ENCODE assay signal across 8 cellular contexts in genomic region chr17:28645576-28645939, GRCh38. TPM values are rescaled to one million over a fixed set of nuclear protein-coding genes. Genes with fewer than 3 reads are reported as not detected.
A peak's percentile ranks its signal among the peaks of the same experiment; 100 is the strongest.
DNase-seq lines count a peak whose midpoint lies in the region; ATAC-seq and TF ChIP-seq lines count a peak whose summit lies in the region.

No MANE protein-coding gene starts in this region.

- H3K36me3 Mint-ChIP-seq in activated naive CD8-positive, alpha-beta T cell treated with anti-CD3 and anti-CD28 coated beads, Interleukin-2, amount 10 ng/mL, durations not matched to agents 7 days and 5 days = peaks cover 11% of the 10 kb centered on the region

- no peaks in the 10 kb centered on the region for H3K9me3 Mint-ChIP-seq in activated naive CD8-positive, alpha-beta T cell treated with anti-CD3 and anti-CD28 coated beads, Interleukin-2, amount 10 ng/mL, durations not matched to agents 7 days and 5 days

- H3K27me3 Mint-ChIP-seq in activated naive CD8-positive, alpha-beta T cell treated with anti-CD3 and anti-CD28 coated beads, Interleukin-2, amount 10 ng/mL, durations not matched to agents 7 days and 5 days = no peaks in the 10 kb centered on the region

- H3K4me1 ChIP-seq in left lung (peaks cover 29 to 46% of the 10 kb centered on the region in 2 donors), thoracic aorta (ENCODE audit: control insufficient read depth in 1 of 2, low read depth in 2 of 2) (peaks cover 13 to 40% of the 10 kb centered on the region in 2 donors)

- H3K36me3 ChIP-seq in left lung (peaks cover 3 to 54% of the 10 kb centered on the region in 2 donors), thoracic aorta (peaks cover 20% of the 10 kb centered on the region)

- H3K27me3 ChIP-seq in left lung (no peaks in the 10 kb centered on the region), thoracic aorta (replicated peaks; ENCODE audit: insufficient read depth) (no peaks in the 10 kb centered on the region)

- H3K27ac ChIP-seq in left lung = peak overlapping the region; percentile 92
- peak overlapping the region; percentile 75 to 84 for H3K27ac ChIP-seq in thoracic aorta

- TF ChIP-seq CTCF in left lung (IDR thresholded peaks at IDR 0.05) (no peak), thoracic aorta (IDR thresholded peaks at IDR 0.05) (no peak)

- intact Hi-C loops in left lung (cut with DNase I) = no loop called here

- no peaks in the 10 kb centered on the region for H3K9me3 ChIP-seq in left lung
- H3K9me3 ChIP-seq in thoracic aorta = no peaks in the 10 kb centered on the region

- peak; percentile 59 for DNase-seq in activated CD8-positive, alpha-beta memory T cell treated with anti-CD3 and anti-CD28 coated beads for 24 hours
- DNase-seq in activated CD8-positive, alpha-beta memory T cell treated with anti-CD3 and anti-CD28 coated beads, Interleukin-2, amount 50 U/mL, for 4 hours = no peak
- no peak for DNase-seq in activated naive CD8-positive, alpha-beta T cell treated with anti-CD3 and anti-CD28 coated beads, Interleukin-2, amount 10 ng/mL, durations not matched to agents 7 days and 5 days
- DNase-seq in left lung (no peak), thoracic aorta (ENCODE audit: low spot score) (no peak), NCI-H1092 treated with DMSO at 0.1 percent for 48 hours (lab: John Stamatoyannopoulos, UW) (no peak), NAMALWA (ENCODE audit: low spot score) (no peak)

- peaks cover 29% of the 10 kb centered on the region for H3K4me1 Mint-ChIP-seq in activated naive CD8-positive, alpha-beta T cell treated with anti-CD3 and anti-CD28 coated beads, Interleukin-2, amount 10 ng/mL, durations not matched to agents 7 days and 5 days

- no peak for ATAC-seq in activated naive CD8-positive, alpha-beta T cell treated with anti-CD3 and anti-CD28 coated beads, Interleukin-2, amount 10 ng/mL, durations not matched to agents 7 days and 5 days (ENCODE audit: low read depth)
- ATAC-seq in left lung (no peak), thoracic aorta (ENCODE audit: insufficient number of reproducible peaks, low FRiP score, low read depth) (no peak), HG03571 (IDR thresholded peaks at IDR 0.05; ENCODE audit: unreplicated experiment) (no peak)

- H3K4me3 Mint-ChIP-seq in activated naive CD8-positive, alpha-beta T cell treated with anti-CD3 and anti-CD28 coated beads, Interleukin-2, amount 10 ng/mL, durations not matched to agents 7 days and 5 days = peak overlapping the region; percentile 97

- POLR2A ChIA-PET in activated naive CD8-positive, alpha-beta T cell treated with anti-CD3 and anti-CD28 coated beads, Interleukin-2, amount 10 ng/mL, durations not matched to agents 7 days and 5 days (lab: Charles Lee) = interaction anchor here (0.5 to 6.6 kb wide), 16 partner anchors 9 to 306 kb away, joined by 3 to 74 read pairs (median 6); partner anchors contain the start of genes ALDOC, PHF12, PIGS and PROCA1

- peak overlapping the region; percentile 91 for H3K27ac Mint-ChIP-seq in activated naive CD8-positive, alpha-beta T cell treated with anti-CD3 and anti-CD28 coated beads, Interleukin-2, amount 10 ng/mL, durations not matched to agents 7 days and 5 days

- H3K4me3 ChIP-seq in left lung = peak overlapping the region; percentile 86 to 97
- H3K4me3 ChIP-seq in thoracic aorta = peak overlapping the region; percentile 96

RNA-seq across cellular contexts. Expression of gene BLTP2, which starts 0.6 kb away (rescaled TPM):
- total RNA-seq in activated naive CD8-positive, alpha-beta T cell treated with anti-CD3 and anti-CD28 coated beads, Interleukin-2, amount 10 ng/mL, durations not matched to agents 7 days and 5 days = 100 to 1,000 TPM; 144 to 157 TPM
- total RNA-seq in left lung (100 to 1,000 TPM; 139 to 184 TPM), thoracic aorta (100 to 1,000 TPM; 125 to 139 TPM)

RNA-seq across cellular contexts. Expression of gene SDF2, which starts 16.1 kb away (rescaled TPM):
- 10 to 100 TPM; 47.3 to 50.1 TPM for total RNA-seq in activated naive CD8-positive, alpha-beta T cell treated with anti-CD3 and anti-CD28 coated beads, Interleukin-2, amount 10 ng/mL, durations not matched to agents 7 days and 5 days
- total RNA-seq in left lung (10 to 100 TPM; 57.3 to 58.1 TPM), thoracic aorta (10 to 100 TPM; 52.3 to 53.1 TPM)

RNA-seq across cellular contexts. Expression of gene SUPT6H, which starts 16.4 kb away (rescaled TPM):
- 10 to 100 TPM; 81.4 to 87.1 TPM for total RNA-seq in activated naive CD8-positive, alpha-beta T cell treated with anti-CD3 and anti-CD28 coated beads, Interleukin-2, amount 10 ng/mL, durations not matched to agents 7 days and 5 days
- total RNA-seq in left lung (10 to 100 TPM; 55.1 to 57.7 TPM), thoracic aorta (100 to 1,000 TPM in 1 of 2 donors, 10 to 100 TPM in 1; 45.6 to 133 TPM)

RNA-seq across cellular contexts. Expression of gene RSKR, which starts 31.6 kb away (rescaled TPM):
- 10 to 100 TPM; 20.7 to 24.9 TPM for total RNA-seq in activated naive CD8-positive, alpha-beta T cell treated with anti-CD3 and anti-CD28 coated beads, Interleukin-2, amount 10 ng/mL, durations not matched to agents 7 days and 5 days
- total RNA-seq in left lung (10 to 100 TPM in 1 of 2 donors, 1 to 10 TPM in 1; 8.4 to 10.0 TPM), thoracic aorta (10 to 100 TPM in 1 of 2 donors, 1 to 10 TPM in 1; 8.0 to 11.8 TPM)

RNA-seq across cellular contexts. Expression of gene SPAG5, which starts 46.7 kb away (rescaled TPM):
- total RNA-seq in activated naive CD8-positive, alpha-beta T cell treated with anti-CD3 and anti-CD28 coated beads, Interleukin-2, amount 10 ng/mL, durations not matched to agents 7 days and 5 days = 100 to 1,000 TPM; 109 to 118 TPM
- 10 to 100 TPM in 1 of 2 donors, 1 to 10 TPM in 1; 9.5 to 15.2 TPM for total RNA-seq in left lung
- 1 to 10 TPM; 1.6 to 5.9 TPM for total RNA-seq in thoracic aorta
